In the genomic region with DNA sequence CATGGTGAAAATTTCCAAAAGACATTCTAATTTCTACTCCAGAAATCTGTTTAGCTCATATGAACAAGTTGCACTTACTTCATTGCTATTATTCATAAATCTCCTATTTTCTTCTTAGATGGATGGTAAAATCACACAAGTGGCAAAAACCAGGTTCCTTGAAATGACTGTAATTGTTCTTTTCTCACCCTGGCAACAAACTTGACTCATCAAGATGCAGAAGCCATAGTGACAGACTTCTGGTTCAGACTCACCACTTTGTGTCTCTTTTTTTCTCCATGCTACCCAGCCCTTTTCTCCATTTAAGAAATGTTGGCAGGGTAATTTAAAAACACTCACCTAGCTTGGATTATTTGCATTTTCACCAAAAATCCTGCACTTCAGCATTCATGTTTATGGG, we compare ENCODE assay signal across 30 cellular contexts.
"Had no signal": no experiment of that assay in that cellular context is flagged by ENCODE, and none has a peak within 500 bp of the region (broad histone marks: within the 10 kb centered on the region; RNA-seq: fewer than 3 reads in every experiment).

No MANE protein-coding gene starts in this region.

- H3K36me3 ChIP-seq: ascending aorta, cardiac muscle cell, MG63, SJCRH30, WERI-Rb-1 had no signal

- H3K4me3 ChIP-seq: ascending aorta, cardiac muscle cell, MG63, SJCRH30, SK-N-MC had no signal

- H3K27me3 ChIP-seq: ascending aorta, cardiac muscle cell, MG63, SJCRH30 had no signal

- DNase-seq: activated CD4-positive, alpha-beta T cell treated with anti-CD3 and anti-CD28 coated beads for 1 hour; activated CD4-positive, alpha-beta T cell treated with anti-CD3 and anti-CD28 coated beads, Interleukin-2, amount 10 ng/mL, durations not matched to agents 24 days and 14 days; activated CD4-positive, alpha-beta T cell treated with anti-CD3 and anti-CD28 coated beads, Interleukin-2, amount 50 U/mL, for 48 hours; activated CD4-positive, CD25-positive, alpha-beta regulatory T cell; activated CD8-positive, alpha-beta memory T cell treated with anti-CD3 and anti-CD28 coated beads for 24 hours; activated CD8-positive, alpha-beta memory T cell treated with anti-CD3 and anti-CD28 coated beads, Interleukin-2, amount 10 ng/mL, durations not matched to agents 7 days and 5 days; activated CD8-positive, alpha-beta memory T cell treated with anti-CD3 and anti-CD28 coated beads, Interleukin-2, amount 50 U/mL, for 48 hours; activated gamma-delta T cell treated with Interleukin-2 at 50 U/mL for 16 hours; activated naive CD4-positive, alpha-beta T cell treated with anti-CD3 and anti-CD28 coated beads, Interleukin-2, amount 10 ng/mL, durations not matched to agents 7 days and 5 days; amygdala; Kasumi-1; KG1; MG63; NCI-H1048; NCI-H1105 treated with DMSO at 0.1 percent for 48 hours; NCI-H1436; NCI-H1694; NCI-H2029; NCI-H345; NCI-H524 treated with DMSO at 0.1 percent for 48 hours; SHP77; SJCRH30; T1000; WERI-Rb-1 had no signal

- ATAC-seq: activated CD8-positive, alpha-beta memory T cell treated with anti-CD3 and anti-CD28 coated beads, Interleukin-2, amount 10 ng/mL, durations not matched to agents 7 days and 5 days; Panc1 had no signal

- H3K9me3 Mint-ChIP-seq: activated CD4-positive, alpha-beta T cell treated with anti-CD3 and anti-CD28 coated beads, Interleukin-2, amount 10 ng/mL, durations not matched to agents 24 days and 14 days; activated naive CD4-positive, alpha-beta T cell treated with anti-CD3 and anti-CD28 coated beads, Interleukin-2, amount 10 ng/mL, durations not matched to agents 7 days and 5 days; central memory CD8-positive, alpha-beta T cell had no signal

- H3K27ac Mint-ChIP-seq: activated CD4-positive, alpha-beta T cell treated with anti-CD3 and anti-CD28 coated beads, Interleukin-2, amount 10 ng/mL, durations not matched to agents 24 days and 14 days; activated CD8-positive, alpha-beta memory T cell treated with anti-CD3 and anti-CD28 coated beads, Interleukin-2, amount 10 ng/mL, durations not matched to agents 7 days and 5 days; activated naive CD4-positive, alpha-beta T cell treated with anti-CD3 and anti-CD28 coated beads, Interleukin-2, amount 10 ng/mL, durations not matched to agents 7 days and 5 days; activated naive CD8-positive, alpha-beta T cell had no signal

- H3K27me3 Mint-ChIP-seq: activated CD4-positive, alpha-beta T cell treated with anti-CD3 and anti-CD28 coated beads, Interleukin-2, amount 10 ng/mL, durations not matched to agents 24 days and 14 days; activated CD8-positive, alpha-beta memory T cell treated with anti-CD3 and anti-CD28 coated beads, Interleukin-2, amount 10 ng/mL, durations not matched to agents 7 days and 5 days; activated naive CD4-positive, alpha-beta T cell treated with anti-CD3 and anti-CD28 coated beads, Interleukin-2, amount 10 ng/mL, durations not matched to agents 7 days and 5 days; activated naive CD8-positive, alpha-beta T cell; central memory CD8-positive, alpha-beta T cell had no signal

- H3K9me3 ChIP-seq: ascending aorta, MG63, SJCRH30 had no signal

- H3K4me3 Mint-ChIP-seq: activated CD4-positive, alpha-beta T cell treated with anti-CD3 and anti-CD28 coated beads, Interleukin-2, amount 10 ng/mL, durations not matched to agents 24 days and 14 days; activated CD8-positive, alpha-beta memory T cell treated with anti-CD3 and anti-CD28 coated beads, Interleukin-2, amount 10 ng/mL, durations not matched to agents 7 days and 5 days; activated naive CD4-positive, alpha-beta T cell treated with anti-CD3 and anti-CD28 coated beads, Interleukin-2, amount 10 ng/mL, durations not matched to agents 7 days and 5 days; activated naive CD8-positive, alpha-beta T cell; central memory CD8-positive, alpha-beta T cell had no signal

- H3K36me3 Mint-ChIP-seq: activated naive CD4-positive, alpha-beta T cell treated with anti-CD3 and anti-CD28 coated beads, Interleukin-2, amount 10 ng/mL, durations not matched to agents 7 days and 5 days had no signal

- H3K4me1 ChIP-seq: ascending aorta, SJCRH30 had no signal

- H3K27ac ChIP-seq: ascending aorta, cardiac muscle cell, SJCRH30, SK-N-MC, WERI-Rb-1 had no signal

- H3K4me1 Mint-ChIP-seq: activated CD8-positive, alpha-beta memory T cell treated with anti-CD3 and anti-CD28 coated beads, Interleukin-2, amount 10 ng/mL, durations not matched to agents 7 days and 5 days; activated naive CD4-positive, alpha-beta T cell treated with anti-CD3 and anti-CD28 coated beads, Interleukin-2, amount 10 ng/mL, durations not matched to agents 7 days and 5 days; central memory CD8-positive, alpha-beta T cell had no signal
